16 cellular contexts compared by ENCODE assay signal in genomic region chr2:212811946-212812345, GRCh38.
DNase-seq lines count a peak whose midpoint lies in the region; ATAC-seq and TF ChIP-seq lines count a peak whose summit lies in the region.
"Had no signal": no experiment of that assay in that cellular context is flagged by ENCODE, and none has a peak within 500 bp of the region (broad histone marks: within the 10 kb centered on the region; RNA-seq: fewer than 3 reads in every experiment).

No MANE protein-coding gene starts in this region.

- H3K4me3 Mint-ChIP-seq in natural killer cell treated with Interleukin-12 subunit alpha and Interleukin-12 subunit beta and Interleukin-15 and Interleukin-18, amount 100 ng/mL, for 72 hours: peak overlapping the region; percentile 9
- no peak overlapping the region for H3K4me3 Mint-ChIP-seq in activated T-helper 17 cell treated with anti-CD3 and anti-CD28 coated beads, Interleukin-2, amount 50 U/mL, for 72 hours
- H3K4me3 Mint-ChIP-seq: H9 had no signal

- H3K4me2 ChIP-seq in KMS-11: peak overlapping the region; percentile 75

- TF ChIP-seq CTCF in KMS-11 (conservative IDR thresholded peaks at IDR 0.05; ENCODE audit: low read depth, low read length) (no peak), foreskin keratinocyte (conservative IDR thresholded peaks at IDR 0.05) (no peak)

- peaks cover 51 to 70% of the 10 kb centered on the region in 2 donors for H3K4me1 Mint-ChIP-seq in natural killer cell treated with Interleukin-12 subunit alpha and Interleukin-12 subunit beta and Interleukin-15 and Interleukin-18, amount 100 ng/mL, for 72 hours (ENCODE audit: low read depth in 2 of 2)
- peaks cover 5% of the 10 kb centered on the region for H3K4me1 Mint-ChIP-seq in activated T-helper 17 cell treated with anti-CD3 and anti-CD28 coated beads, Interleukin-2, amount 50 U/mL, for 72 hours
- H3K4me1 Mint-ChIP-seq: H9 had no signal

- peak overlapping the region in 1 of 2 donors; percentile 77 for H3K27ac Mint-ChIP-seq in natural killer cell treated with Interleukin-12 subunit alpha and Interleukin-12 subunit beta and Interleukin-15 and Interleukin-18, amount 100 ng/mL, for 72 hours
- H3K27ac Mint-ChIP-seq in activated T-helper 17 cell treated with anti-CD3 and anti-CD28 coated beads, Interleukin-2, amount 50 U/mL, for 72 hours: no peak overlapping the region

- H4K20me1 ChIP-seq in KMS-11 (ENCODE audit: insufficient read depth): no peaks in the 10 kb centered on the region

- H3K79me2 ChIP-seq in KMS-11 (ENCODE audit: insufficient read depth, low read depth): no peaks in the 10 kb centered on the region

- H3K9ac ChIP-seq in KMS-11: peak overlapping the region; percentile 40; the same call in 1 of the 2 replicates

- no peaks in the 10 kb centered on the region for H3K36me3 ChIP-seq in KMS-11 (ENCODE audit: insufficient read depth)
- H3K36me3 ChIP-seq in effector memory CD4-positive, alpha-beta T cell (ENCODE audit: control insufficient read depth, insufficient read depth, low read length): no peaks in the 10 kb centered on the region

- no peaks in the 10 kb centered on the region for H3K27me3 ChIP-seq in KMS-11 (ENCODE audit: insufficient read depth, low read depth)
- no peaks in the 10 kb centered on the region for H3K27me3 ChIP-seq in foreskin keratinocyte
- H3K27me3 ChIP-seq in effector memory CD4-positive, alpha-beta T cell (replicated peaks; ENCODE audit: control insufficient read depth, insufficient read depth, low read length, poor library complexity, severe bottlenecking): no peaks in the 10 kb centered on the region

- no peaks in the 10 kb centered on the region for H3K27me3 Mint-ChIP-seq in natural killer cell treated with Interleukin-12 subunit alpha and Interleukin-12 subunit beta and Interleukin-15 and Interleukin-18, amount 100 ng/mL, for 72 hours
- no peaks in the 10 kb centered on the region for H3K27me3 Mint-ChIP-seq in activated T-helper 17 cell treated with anti-CD3 and anti-CD28 coated beads, Interleukin-2, amount 50 U/mL, for 72 hours

- peak; percentile 15 for ATAC-seq in foreskin keratinocyte
- ATAC-seq in natural killer cell treated with Interleukin-12 subunit alpha and Interleukin-12 subunit beta and Interleukin-15 and Interleukin-18, amount 100 ng/mL, for 72 hours: no peak
- ATAC-seq in activated T-helper 17 cell treated with anti-CD3 and anti-CD28 coated beads, Interleukin-2, amount 50 U/mL, for 72 hours (replicated peaks): no peak

- H3K27ac ChIP-seq in KMS-11 (peak overlapping the region; percentile 91), foreskin keratinocyte (peak overlapping the region; percentile 22)
- H3K27ac ChIP-seq in effector memory CD4-positive, alpha-beta T cell (ENCODE audit: insufficient read depth, low read length, poor library complexity, severe bottlenecking): no peak overlapping the region

- H3K4me1 ChIP-seq in KMS-11 (ENCODE audit: low read depth, poor library complexity, severe bottlenecking) (peaks cover 89% of the 10 kb centered on the region), foreskin keratinocyte (peaks cover 11% of the 10 kb centered on the region)
- no peaks in the 10 kb centered on the region for H3K4me1 ChIP-seq in effector memory CD4-positive, alpha-beta T cell (ENCODE audit: control insufficient read depth, insufficient read depth, low read length, poor library complexity, severe bottlenecking)

- peak overlapping the region; percentile 61; the same call in 1 of the 2 replicates for H2AFZ ChIP-seq in KMS-11 (ENCODE audit: low read depth)

- intact Hi-C loops in posterior vena cava (cut with DNase I): no loop called here

- H3K9me3 Mint-ChIP-seq in natural killer cell treated with Interleukin-12 subunit alpha and Interleukin-12 subunit beta and Interleukin-15 and Interleukin-18, amount 100 ng/mL, for 72 hours: no peaks in the 10 kb centered on the region
- no peaks in the 10 kb centered on the region for H3K9me3 Mint-ChIP-seq in activated T-helper 17 cell treated with anti-CD3 and anti-CD28 coated beads, Interleukin-2, amount 50 U/mL, for 72 hours
- H3K9me3 Mint-ChIP-seq: H9 had no signal

- no peak overlapping the region for H3K4me3 ChIP-seq in KMS-11 (IDR thresholded peaks at IDR 0.05; ENCODE audit: insufficient read depth, low read depth, low read length)
- H3K4me3 ChIP-seq in effector memory CD4-positive, alpha-beta T cell (ENCODE audit: insufficient read depth, low read depth, low read length, poor library complexity, severe bottlenecking): no peak overlapping the region

- H3K9me3 ChIP-seq in effector memory CD4-positive, alpha-beta T cell (ENCODE audit: control insufficient read depth, low read length): no peaks in the 10 kb centered on the region

- peaks cover 6% of the 10 kb centered on the region for H3K36me3 Mint-ChIP-seq in natural killer cell treated with Interleukin-12 subunit alpha and Interleukin-12 subunit beta and Interleukin-15 and Interleukin-18, amount 100 ng/mL, for 72 hours
- H3K36me3 Mint-ChIP-seq in activated T-helper 17 cell treated with anti-CD3 and anti-CD28 coated beads, Interleukin-2, amount 50 U/mL, for 72 hours (ENCODE audit: low read depth): no peaks in the 10 kb centered on the region

- DNase-seq in ELF-1 (ENCODE audit: low read depth, low spot score) (peak; percentile 41), foreskin keratinocyte (peak in 1 of 2 donors; percentile 53), posterior vena cava (ENCODE audit: low spot score) (no peak)
- DNase-seq in natural killer cell treated with Interleukin-12 subunit alpha and Interleukin-12 subunit beta and Interleukin-15 and Interleukin-18, amount 100 ng/mL, for 72 hours (ENCODE audit: low spot score): no peak
- no peak for DNase-seq in effector memory CD4-positive, alpha-beta T cell
- DNase-seq: C1 segment of cervical spinal cord; DMS79 treated with DMSO at 0.1 percent for 48 hours; H9; NCI-H1436 treated with DMSO at 0.1 percent for 48 hours; NCI-H2081; NCI-H2227 treated with DMSO at 0.1 percent for 48 hours; NCI-H526; NK-92 treated with Interleukin-12 subunit alpha and Interleukin-12 subunit beta, amount 100 ng/mL, for 24 hours; SIG-M5 had no signal
